Comparison of ENCODE assay signal across 26 cellular contexts in the genomic region with DNA sequence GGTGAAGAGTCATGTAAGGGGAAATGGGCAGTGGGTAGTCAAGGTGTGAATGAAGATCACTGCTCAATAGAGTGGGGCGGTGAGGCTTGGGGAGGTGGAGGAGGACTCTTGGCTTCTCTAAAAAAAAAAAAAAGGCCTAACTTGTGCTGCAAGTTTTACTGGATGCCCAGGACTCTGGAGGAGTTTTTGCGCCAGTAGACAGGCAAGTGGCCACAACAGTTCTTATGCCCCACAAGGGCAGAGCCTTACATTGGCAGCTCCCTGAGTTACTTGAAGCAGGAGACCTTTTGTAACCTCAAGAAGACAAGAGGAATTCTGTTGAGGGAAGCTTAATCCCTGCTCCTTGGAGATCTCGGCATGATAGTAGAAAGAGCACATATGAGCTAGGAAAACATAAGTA.
"Had no signal": no experiment of that assay in that cellular context is flagged by ENCODE, and none has a peak within 500 bp of the region (broad histone marks: within the 10 kb centered on the region; RNA-seq: fewer than 3 reads in every experiment).

No MANE protein-coding gene starts in this region.

- H3K27me3 ChIP-seq: brain microvascular endothelial cell, dorsolateral prefrontal cortex, esophagus squamous epithelium had no signal

- H3K27ac ChIP-seq: brain microvascular endothelial cell, coronary artery, dorsolateral prefrontal cortex had no signal

- H3K9me3 ChIP-seq: esophagus squamous epithelium had no signal

- H3K4me3 ChIP-seq: coronary artery, dorsolateral prefrontal cortex, esophagus squamous epithelium had no signal

- FAIRE-seq: astrocyte, bronchial epithelial cell had no signal

- H3K36me3 ChIP-seq: brain microvascular endothelial cell, esophagus squamous epithelium had no signal

- ATAC-seq: activated CD4-positive, alpha-beta T cell treated with anti-CD3 and anti-CD28 coated beads for 36 hours; activated CD8-positive, alpha-beta memory T cell treated with anti-CD3 and anti-CD28 coated beads, Interleukin-2, amount 10 ng/mL, durations not matched to agents 7 days and 5 days; activated CD8-positive, alpha-beta T cell treated with anti-CD3 and anti-CD28 coated beads, Interleukin-2, amount 10 ng/mL, durations not matched to agents 7 days and 5 days; activated naive CD4-positive, alpha-beta T cell treated with anti-CD3 and anti-CD28 coated beads, Interleukin-2, amount 50 U/mL, for 72 hours had no signal

- DNase-seq: activated CD4-positive, alpha-beta memory T cell treated with anti-CD3 and anti-CD28 coated beads for 36 hours; activated CD4-positive, alpha-beta T cell treated with anti-CD3 and anti-CD28 coated beads for 36 hours; activated CD4-positive, alpha-beta T cell treated with anti-CD3 and anti-CD28 coated beads, Interleukin-2, amount 10 ng/mL, durations not matched to agents 24 days and 14 days; activated CD4-positive, CD25-positive, alpha-beta regulatory T cell; activated CD4-positive, CD25-positive, alpha-beta regulatory T cell treated with anti-CD3 and anti-CD28 coated beads, Interleukin-2, amount 50 U/mL, for 72 hours; activated CD8-positive, alpha-beta memory T cell treated with anti-CD3 and anti-CD28 coated beads, Interleukin-2, amount 10 ng/mL, durations not matched to agents 7 days and 5 days; activated CD8-positive, alpha-beta memory T cell treated with anti-CD3 and anti-CD28 coated beads, Interleukin-2, amount 50 U/mL, for 4 hours; activated CD8-positive, alpha-beta T cell treated with anti-CD3 and anti-CD28 coated beads, Interleukin-2, amount 10 ng/mL, durations not matched to agents 7 days and 5 days; activated effector memory CD4-positive, alpha-beta T cell treated with anti-CD3 and anti-CD28 coated beads, Interleukin-2, amount 50 U/mL, for 16 hours; activated naive CD4-positive, alpha-beta T cell treated with anti-CD3 and anti-CD28 coated beads for 36 hours; activated naive CD8-positive, alpha-beta T cell treated with anti-CD3 and anti-CD28 coated beads, Interleukin-2, amount 10 ng/mL, durations not matched to agents 7 days and 5 days; activated T-cell treated with anti-CD3 and anti-CD28 coated beads, Interleukin-2, amount 50 U/mL, for 1 hour; activated T-cell treated with anti-CD3 and anti-CD28 coated beads, Interleukin-2, amount 50 U/mL, for 48 hours; anterior cingulate cortex; dorsolateral prefrontal cortex; effector memory CD4-positive, alpha-beta T cell; erythroblast; esophagus squamous epithelium; foreskin melanocyte; head of caudate nucleus; T-helper 2 cell had no signal
